Comparison of ENCODE assay signal across 10 cellular contexts in the genomic region with DNA sequence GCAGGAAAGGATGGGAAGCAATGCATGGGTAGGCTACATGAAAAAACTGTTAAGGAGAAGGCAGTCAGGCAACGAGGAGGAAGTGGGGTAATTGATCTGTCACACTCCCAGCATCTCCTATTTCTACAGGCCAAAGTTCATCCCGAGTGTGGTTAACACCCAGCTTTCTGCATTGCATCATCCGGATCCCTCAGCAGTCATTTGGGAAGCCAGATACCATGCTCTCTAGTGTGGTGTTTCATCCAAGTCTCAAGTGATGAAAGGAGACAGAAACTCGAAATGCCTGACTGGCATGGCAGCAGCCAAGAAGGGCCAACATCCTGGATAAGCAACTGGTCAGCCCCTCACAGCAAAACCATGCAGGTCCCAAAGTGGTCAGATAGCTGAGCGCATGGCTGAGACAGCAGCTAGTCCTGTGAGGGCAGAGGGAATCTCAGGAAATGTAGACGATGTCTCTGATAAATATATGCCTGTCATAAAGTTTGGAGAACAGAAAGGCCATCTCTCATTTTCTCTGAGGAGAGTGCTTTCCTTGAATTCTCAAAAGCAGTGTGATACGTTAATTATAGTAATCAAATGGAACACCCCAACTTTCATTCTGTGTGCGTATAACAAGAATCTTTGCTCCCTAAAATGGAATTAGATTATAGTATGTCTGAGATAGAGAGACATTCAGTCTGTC. TPM values are rescaled to one million over a fixed set of nuclear protein-coding genes. Genes with fewer than 3 reads are reported as not detected.
DNase-seq lines count a peak whose midpoint lies in the region; ATAC-seq and TF ChIP-seq lines count a peak whose summit lies in the region.
"Had no signal": no experiment of that assay in that cellular context is flagged by ENCODE, and none has a peak within 500 bp of the region (broad histone marks: within the 10 kb centered on the region; RNA-seq: fewer than 3 reads in every experiment).

No MANE protein-coding gene starts in this region.

- H3K36me3 ChIP-seq in liver (ENCODE audit: control insufficient read depth in 4 of 4, insufficient read depth in 3 of 4, low read depth in 1 of 4, low read length in 3 of 4): no peaks in the 10 kb centered on the region

- H3K36me3 Mint-ChIP-seq in brain: no peaks in the 10 kb centered on the region
- no peaks in the 10 kb centered on the region for H3K36me3 Mint-ChIP-seq in activated naive CD4-positive, alpha-beta T cell treated with anti-CD3 and anti-CD28 coated beads, Interleukin-2, amount 10 ng/mL, durations not matched to agents 7 days and 5 days

- H3K4me3 ChIP-seq in liver (ENCODE audit: low read depth in 1 of 3, low read length in 3 of 3): no peak overlapping the region

- ATAC-seq in GM19463 (IDR thresholded peaks at IDR 0.05; ENCODE audit: unreplicated experiment): no peak
- no peak for ATAC-seq in HG03095 (IDR thresholded peaks at IDR 0.05; ENCODE audit: unreplicated experiment)
- ATAC-seq in GM18520 (IDR thresholded peaks at IDR 0.05; ENCODE audit: unreplicated experiment): no peak

- peaks cover 0 to 2% (median 0%) of the 10 kb centered on the region in 5 experiments for H3K9me3 Mint-ChIP-seq in brain
- no peaks in the 10 kb centered on the region for H3K9me3 Mint-ChIP-seq in activated naive CD4-positive, alpha-beta T cell treated with anti-CD3 and anti-CD28 coated beads, Interleukin-2, amount 10 ng/mL, durations not matched to agents 7 days and 5 days

- TF ChIP-seq RAD21 in liver (IDR thresholded peaks at IDR 0.05): peak; percentile 22 to 49

- H3K27ac Mint-ChIP-seq in brain: peak overlapping the region in 3 of 5 experiments; percentile 2 to 30 (median 19)
- no peak overlapping the region for H3K27ac Mint-ChIP-seq in activated naive CD4-positive, alpha-beta T cell treated with anti-CD3 and anti-CD28 coated beads, Interleukin-2, amount 10 ng/mL, durations not matched to agents 7 days and 5 days

- in situ Hi-C loops in KBM-7 (cut with MboI; ENCODE audit: low pct_unique_long_range_greater_than_20kb, low sequenced_read_pairs): no loop called here

- 48% methylated on average over 8 of the region's 8 CpGs for whole genome bisulfite sequencing in liver

- H3K4me1 ChIP-seq in liver (ENCODE audit: control insufficient read depth in 4 of 4, insufficient read depth in 4 of 4, low read length in 3 of 4): peaks cover 0 to 15% (median 7%) of the 10 kb centered on the region in 4 donors

- CTCF ChIA-PET in activated naive CD4-positive, alpha-beta T cell treated with anti-CD3 and anti-CD28 coated beads, Interleukin-2, amount 10 ng/mL, durations not matched to agents 7 days and 5 days (lab: Charles Lee): no interaction called here

- no peaks in the 10 kb centered on the region for H3K9me3 ChIP-seq in liver (ENCODE audit: control insufficient read depth in 4 of 4, low read length in 3 of 4)

- H3K27me3 ChIP-seq in liver (ENCODE audit: control insufficient read depth in 4 of 4, insufficient read depth in 4 of 4, low read length in 3 of 4): no peaks in the 10 kb centered on the region

- peaks cover 3% of the 10 kb centered on the region for H3K27me3 Mint-ChIP-seq in brain
- peaks cover 28% of the 10 kb centered on the region for H3K27me3 Mint-ChIP-seq in activated naive CD4-positive, alpha-beta T cell treated with anti-CD3 and anti-CD28 coated beads, Interleukin-2, amount 10 ng/mL, durations not matched to agents 7 days and 5 days

- TF ChIP-seq CTCF in brain (conservative IDR thresholded peaks at IDR 0.05) (no peak), liver (IDR thresholded peaks at IDR 0.05; ENCODE audit: low read depth, low read length, missing input control) (no peak)

- DNase-seq in COLO668 (lab: John Stamatoyannopoulos, UW; ENCODE audit: unreplicated experiment) (peak; percentile 68), KBM-7 (peak; percentile 61)
- DNase-seq in activated naive CD4-positive, alpha-beta T cell treated with anti-CD3 and anti-CD28 coated beads, Interleukin-2, amount 10 ng/mL, durations not matched to agents 7 days and 5 days: no peak
- DNase-seq: activated CD4-positive, alpha-beta T cell treated with anti-CD3 and anti-CD28 coated beads for 48 hours; COR-L47 had no signal

- peaks cover 12% of the 10 kb centered on the region for H3K4me1 Mint-ChIP-seq in brain
- no peaks in the 10 kb centered on the region for H3K4me1 Mint-ChIP-seq in activated naive CD4-positive, alpha-beta T cell treated with anti-CD3 and anti-CD28 coated beads, Interleukin-2, amount 10 ng/mL, durations not matched to agents 7 days and 5 days

- no peak overlapping the region for H3K9ac ChIP-seq in liver (ENCODE audit: low read depth in 1 of 2, low read length in 2 of 2)

- H3K4me3 Mint-ChIP-seq in brain: no peak overlapping the region
- H3K4me3 Mint-ChIP-seq in activated naive CD4-positive, alpha-beta T cell treated with anti-CD3 and anti-CD28 coated beads, Interleukin-2, amount 10 ng/mL, durations not matched to agents 7 days and 5 days: no peak overlapping the region

- peak overlapping the region; percentile 16 to 44 for H3K27ac ChIP-seq in liver (ENCODE audit: low read depth in 1 of 2, low read length in 2 of 2)

TF ChIP-seq in liver, 16 proteins besides CTCF, POLR2A, EP300 and RAD21:
- TF ChIP-seq, protein P1, sequence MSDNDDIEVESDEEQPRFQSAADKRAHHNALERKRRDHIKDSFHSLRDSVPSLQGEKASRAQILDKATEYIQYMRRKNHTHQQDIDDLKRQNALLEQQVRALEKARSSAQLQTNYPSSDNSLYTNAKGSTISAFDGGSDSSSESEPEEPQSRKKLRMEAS (IDR thresholded peaks at IDR 0.05): peak; percentile 82
- TF ChIP-seq RXRA (IDR thresholded peaks at IDR 0.05) (peak; percentile 77 to 79), SP1 (IDR thresholded peaks at IDR 0.05) (peak; percentile 86), TAF1 (conservative IDR thresholded peaks at IDR 0.05) (no peak), JUND (IDR thresholded peaks at IDR 0.05) (peak; percentile 56 to 61), HNF4G (IDR thresholded peaks at IDR 0.05) (peak; percentile 86), FOXA1 (IDR thresholded peaks at IDR 0.05) (no peak), FOXA2 (IDR thresholded peaks at IDR 0.05) (peak; percentile 21), GABPA (IDR thresholded peaks at IDR 0.05 in 1 of 2, conservative IDR thresholded peaks at IDR 0.05 in 1 of 2) (peak in 1 of 2 donors; percentile 77), YY1 (IDR thresholded peaks at IDR 0.05) (peak; percentile 83), EGR1 (IDR thresholded peaks at IDR 0.05; ENCODE audit: low read depth in 2 of 2) (no peak), HNF4A (conservative IDR thresholded peaks at IDR 0.05) (peak; percentile 89 to 94), NR2F2 (IDR thresholded peaks at IDR 0.05) (peak; percentile 32)
- TF ChIP-seq, protein P2, sequence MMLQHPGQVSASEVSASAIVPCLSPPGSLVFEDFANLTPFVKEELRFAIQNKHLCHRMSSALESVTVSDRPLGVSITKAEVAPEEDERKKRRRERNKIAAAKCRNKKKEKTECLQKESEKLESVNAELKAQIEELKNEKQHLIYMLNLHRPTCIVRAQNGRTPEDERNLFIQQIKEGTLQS (IDR thresholded peaks at IDR 0.05): peak; percentile 96
- TF ChIP-seq, protein P3, sequence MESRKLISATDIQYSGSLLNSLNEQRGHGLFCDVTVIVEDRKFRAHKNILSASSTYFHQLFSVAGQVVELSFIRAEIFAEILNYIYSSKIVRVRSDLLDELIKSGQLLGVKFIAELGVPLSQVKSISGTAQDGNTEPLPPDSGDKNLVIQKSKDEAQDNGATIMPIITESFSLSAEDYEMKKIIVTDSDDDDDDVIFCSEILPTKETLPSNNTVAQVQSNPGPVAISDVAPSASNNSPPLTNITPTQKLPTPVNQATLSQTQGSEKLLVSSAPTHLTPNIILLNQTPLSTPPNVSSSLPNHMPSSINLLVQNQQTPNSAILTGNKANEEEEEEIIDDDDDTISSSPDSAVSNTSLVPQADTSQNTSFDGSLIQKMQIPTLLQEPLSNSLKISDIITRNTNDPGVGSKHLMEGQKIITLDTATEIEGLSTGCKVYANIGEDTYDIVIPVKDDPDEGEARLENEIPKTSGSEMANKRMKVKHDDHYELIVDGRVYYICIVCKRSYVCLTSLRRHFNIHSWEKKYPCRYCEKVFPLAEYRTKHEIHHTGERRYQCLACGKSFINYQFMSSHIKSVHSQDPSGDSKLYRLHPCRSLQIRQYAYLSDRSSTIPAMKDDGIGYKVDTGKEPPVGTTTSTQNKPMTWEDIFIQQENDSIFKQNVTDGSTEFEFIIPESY (IDR thresholded peaks at IDR 0.05): peak; percentile 75
- TF ChIP-seq, protein P4, sequence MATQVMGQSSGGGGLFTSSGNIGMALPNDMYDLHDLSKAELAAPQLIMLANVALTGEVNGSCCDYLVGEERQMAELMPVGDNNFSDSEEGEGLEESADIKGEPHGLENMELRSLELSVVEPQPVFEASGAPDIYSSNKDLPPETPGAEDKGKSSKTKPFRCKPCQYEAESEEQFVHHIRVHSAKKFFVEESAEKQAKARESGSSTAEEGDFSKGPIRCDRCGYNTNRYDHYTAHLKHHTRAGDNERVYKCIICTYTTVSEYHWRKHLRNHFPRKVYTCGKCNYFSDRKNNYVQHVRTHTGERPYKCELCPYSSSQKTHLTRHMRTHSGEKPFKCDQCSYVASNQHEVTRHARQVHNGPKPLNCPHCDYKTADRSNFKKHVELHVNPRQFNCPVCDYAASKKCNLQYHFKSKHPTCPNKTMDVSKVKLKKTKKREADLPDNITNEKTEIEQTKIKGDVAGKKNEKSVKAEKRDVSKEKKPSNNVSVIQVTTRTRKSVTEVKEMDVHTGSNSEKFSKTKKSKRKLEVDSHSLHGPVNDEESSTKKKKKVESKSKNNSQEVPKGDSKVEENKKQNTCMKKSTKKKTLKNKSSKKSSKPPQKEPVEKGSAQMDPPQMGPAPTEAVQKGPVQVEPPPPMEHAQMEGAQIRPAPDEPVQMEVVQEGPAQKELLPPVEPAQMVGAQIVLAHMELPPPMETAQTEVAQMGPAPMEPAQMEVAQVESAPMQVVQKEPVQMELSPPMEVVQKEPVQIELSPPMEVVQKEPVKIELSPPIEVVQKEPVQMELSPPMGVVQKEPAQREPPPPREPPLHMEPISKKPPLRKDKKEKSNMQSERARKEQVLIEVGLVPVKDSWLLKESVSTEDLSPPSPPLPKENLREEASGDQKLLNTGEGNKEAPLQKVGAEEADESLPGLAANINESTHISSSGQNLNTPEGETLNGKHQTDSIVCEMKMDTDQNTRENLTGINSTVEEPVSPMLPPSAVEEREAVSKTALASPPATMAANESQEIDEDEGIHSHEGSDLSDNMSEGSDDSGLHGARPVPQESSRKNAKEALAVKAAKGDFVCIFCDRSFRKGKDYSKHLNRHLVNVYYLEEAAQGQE (IDR thresholded peaks at IDR 0.05): no peak
TF ChIP-seq in liver: peak in this region for 12.

RNA-seq across cellular contexts. Expression of a gene that starts 24.8 kb away (rescaled TPM):
- polyA plus RNA-seq in brain (ENCODE audit: insufficient read depth, low read depth, low replicate concordance) (295 TPM), liver (10 to 100 TPM; 22.9 to 72.5 TPM)
- total RNA-seq in liver: 10 to 100 TPM; 41.5 to 61.9 TPM
